In the genomic region with DNA sequence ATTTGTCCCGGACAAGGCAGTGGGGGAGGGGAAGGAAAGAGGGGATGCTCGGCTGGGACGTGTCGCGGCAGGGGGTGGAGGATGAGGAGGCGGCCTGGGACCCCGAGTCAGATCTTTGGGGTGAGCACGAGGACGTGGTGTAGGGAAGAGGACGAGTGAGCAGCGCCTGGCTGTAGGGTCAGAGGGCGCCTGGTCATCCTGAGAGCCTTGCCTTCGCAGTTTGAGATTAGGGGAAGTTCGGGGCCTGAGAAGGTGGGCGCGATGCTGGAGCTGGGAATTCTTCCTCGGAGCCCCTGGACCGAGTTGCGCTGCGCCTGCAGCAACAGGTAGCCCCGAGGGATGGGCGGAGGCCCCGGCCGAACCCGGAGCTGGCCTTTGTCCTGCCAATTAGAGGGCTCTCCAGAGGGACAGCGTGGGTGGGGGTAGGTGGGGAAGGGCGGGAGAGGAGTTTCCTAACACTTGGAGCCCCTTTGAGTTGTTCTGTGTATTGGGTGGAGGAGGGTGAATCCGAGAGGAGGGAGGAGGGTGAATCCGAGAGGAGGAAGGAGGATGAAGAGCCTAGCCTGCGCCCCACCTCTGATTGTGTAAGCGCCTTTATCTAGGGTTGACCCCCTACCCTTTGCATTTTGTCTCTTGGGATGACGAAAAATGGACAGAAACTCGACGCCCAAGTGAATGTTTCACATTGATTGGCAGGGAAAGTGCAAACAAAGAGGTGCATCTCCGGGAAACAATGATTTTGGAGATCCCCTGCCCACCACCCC, we compare ENCODE assay signal across 10 cellular contexts.
DNase-seq lines count a peak whose midpoint lies in the region; ATAC-seq, FAIRE-seq and TF ChIP-seq lines count a peak whose summit lies in the region.
"Had no signal": no experiment of that assay in that cellular context is flagged by ENCODE, and none has a peak within 500 bp of the region (broad histone marks: within the 10 kb centered on the region; RNA-seq: fewer than 3 reads in every experiment).

No MANE protein-coding gene starts in this region.

- intact Hi-C loops in naive thymus-derived CD4-positive, alpha-beta T cell (cut with micrococcal nuclease), result loop anchor here in 1 of 2 donors (5.0 kb wide), 1 partner anchor 68 kb away; no protein-coding TSS in a partner anchor

- peak; percentile 19 for FAIRE-seq in H1 (lab: Jason Lieb, UNC)
- FAIRE-seq: colon had no signal

- H3K27ac ChIP-seq in H1 (ENCODE audit: low read depth, low read length), result peak overlapping the region; percentile 87
- H3K27ac ChIP-seq in naive thymus-derived CD4-positive, alpha-beta T cell (ENCODE audit: low read depth, low read length), result no peak overlapping the region

- H2BK20ac ChIP-seq in H1 (ENCODE audit: low read length), result peak overlapping the region; percentile 89

- H2AK5ac ChIP-seq in H1 (ENCODE audit: low read depth, low read length), result peak overlapping the region; percentile 67

- no peak overlapping the region for H3K14ac ChIP-seq in H1 (ENCODE audit: insufficient read length)

- H3K4me1 Mint-ChIP-seq in naive thymus-derived CD4-positive, alpha-beta T cell, result peaks cover 9 to 36% (median 24%) of the 10 kb centered on the region in 7 donors

- peaks cover 8 to 43% of the 10 kb centered on the region in 2 experiments; a peak in 3 of 4 replicates for H3K79me2 ChIP-seq in H1 (ENCODE audit: control insufficient read depth in 1 of 2, insufficient read depth in 2 of 2, low read length in 2 of 2)

- peak overlapping the region; percentile 99 for H2BK120ac ChIP-seq in H1 (replicated peaks; ENCODE audit: low read depth, low read length)

- no peaks in the 10 kb centered on the region; the same call in 1 of the 2 replicates for H3K79me1 ChIP-seq in H1 (ENCODE audit: low read depth, low read length)

- TF ChIP-seq POLR2A in H1 (IDR thresholded peaks at IDR 0.05; ENCODE audit: control extremely low read depth in 1 of 2, low read depth in 2 of 2, low read length in 2 of 2), result peak in 1 of 2 experiments; percentile 75; a peak in 2 of 3 replicates

- ATAC-seq in naive thymus-derived CD4-positive, alpha-beta T cell, result peak; percentile 15
- ATAC-seq in GM21423 (IDR thresholded peaks at IDR 0.05; ENCODE audit: unreplicated experiment), result no peak
- no peak for ATAC-seq in GM18517 (IDR thresholded peaks at IDR 0.05; ENCODE audit: unreplicated experiment)
- ATAC-seq in GM21360 (IDR thresholded peaks at IDR 0.05; ENCODE audit: unreplicated experiment), result no peak

- H3K4me3 Mint-ChIP-seq in naive thymus-derived CD4-positive, alpha-beta T cell, result peak overlapping the region; percentile 37 to 83 (median 66)

- 1% methylated on average over 30 of the region's 35 CpGs; no CpG with 5 or more reads in 1 of the 2 experiments for WGBS in H1 (ENCODE audit: extremely low coverage in 1 of 2, insufficient coverage in 1 of 2, insufficient read length in 1 of 2, insufficient replicate concordance in 2 of 2, low coverage in 1 of 2, low lambda C conversion rate in 2 of 2, missing lambda C conversion rate in 1 of 2), 2 experiments

- peaks cover 3% of the 10 kb centered on the region in 2 experiments for H4K20me1 ChIP-seq in H1 (replicated peaks in 1 of 2; ENCODE audit: control insufficient read depth in 1 of 2, insufficient read depth in 2 of 2, low read length in 2 of 2)

- H3K36me3 ChIP-seq in H1 (ENCODE audit: control insufficient read depth in 2 of 4, insufficient read depth in 4 of 4, low read length in 3 of 4), result peaks cover 0 to 14% (median 0%) of the 10 kb centered on the region in 4 experiments; a peak in 2 of 8 replicates
- H3K36me3 ChIP-seq in naive thymus-derived CD4-positive, alpha-beta T cell (ENCODE audit: control insufficient read depth in 2 of 3, insufficient read depth in 3 of 3, low read length in 3 of 3), result no peaks in the 10 kb centered on the region

- H3K4ac ChIP-seq in H1 (replicated peaks; ENCODE audit: insufficient read length, low read depth, low read length), result peak overlapping the region; percentile 100

- H3K4me3 ChIP-seq in AG09309 (ENCODE audit: control insufficient read depth, low read depth, low read length) (peak overlapping the region; percentile 35), H1 (ENCODE audit: extremely low read depth in 1 of 4, insufficient read depth in 2 of 4, low read depth in 3 of 4, low read length in 4 of 4) (peak overlapping the region; percentile 49 to 95 (median 88))
- peak overlapping the region; percentile 90 for H3K4me3 ChIP-seq in Jurkat, Clone E6-1 (ENCODE audit: low read length)
- no peak overlapping the region for H3K4me3 ChIP-seq in naive thymus-derived CD4-positive, alpha-beta T cell (ENCODE audit: low read length)

- peaks cover 0 to 3% (median 0%) of the 10 kb centered on the region in 4 experiments; a peak in 1 of 7 replicates for H3K27me3 ChIP-seq in H1 (replicated peaks in 1 of 4; ENCODE audit: control insufficient read depth in 3 of 4, extremely low read depth in 1 of 4, insufficient read depth in 3 of 4, low read length in 3 of 4)
- peaks cover 0 to 11% of the 10 kb centered on the region in 2 donors for H3K27me3 ChIP-seq in naive thymus-derived CD4-positive, alpha-beta T cell (ENCODE audit: control insufficient read depth in 2 of 2, insufficient read depth in 2 of 2, low read length in 2 of 2)

- peak overlapping the region; percentile 99 for H3K18ac ChIP-seq in H1 (ENCODE audit: extremely low read depth, low read length)

- TF ChIP-seq CTCF in AG09309 (IDR thresholded peaks at IDR 0.05; ENCODE audit: control insufficient read depth, insufficient read depth, low read depth, low read length, missing control alignments), result no peak
- TF ChIP-seq CTCF in H1 (IDR thresholded peaks at IDR 0.05; ENCODE audit: control extremely low read depth in 1 of 3, insufficient read depth in 1 of 3, low read depth in 1 of 3, low read length in 3 of 3), result no peak

- H3K9me3 Mint-ChIP-seq in naive thymus-derived CD4-positive, alpha-beta T cell, result peaks cover 0 to 5% (median 0%) of the 10 kb centered on the region in 11 donors

- H3K4me2 ChIP-seq in H1 (ENCODE audit: insufficient read depth in 1 of 2, low read depth in 2 of 2, low read length in 2 of 2), result peak overlapping the region; percentile 90 to 97

- POLR2A ChIA-PET in H1 (lab: Charles Lee; ENCODE audit: partially characterized antibody), result interaction anchor here (0.7 to 8.6 kb wide), 19 partner anchors 8 to 1607 kb away, joined by 3 to 161 read pairs (median 4); a partner anchor contains a TSS
- POLR2A ChIA-PET in naive thymus-derived CD4-positive, alpha-beta T cell (lab: Charles Lee), result no interaction called here

- peaks cover 67 to 80% (median 73%) of the 10 kb centered on the region in 5 donors for H3K27me3 Mint-ChIP-seq in naive thymus-derived CD4-positive, alpha-beta T cell

- H3K9ac ChIP-seq in H1 (replicated peaks in 1 of 4; ENCODE audit: extremely low read depth in 1 of 4, low read depth in 3 of 4, low read length in 3 of 4), result peak overlapping the region; percentile 68 to 92 (median 86)

- no peak for TF ChIP-seq EP300 in H1 (IDR thresholded peaks at IDR 0.05; ENCODE audit: borderline replicate concordance in 1 of 2, low read depth in 2 of 2, low read length in 2 of 2)

- H2BK15ac ChIP-seq in H1 (ENCODE audit: low read length), result peak overlapping the region; percentile 88; the same call in 1 of the 2 replicates

- peak overlapping the region; percentile 80 for H3K56ac ChIP-seq in H1 (replicated peaks; ENCODE audit: insufficient read length, low read depth, low read length)

- no peak overlapping the region for H2AFZ ChIP-seq in H1 (ENCODE audit: low read length)

- H3K4me1 ChIP-seq in H1 (replicated peaks in 1 of 4; ENCODE audit: control insufficient read depth in 3 of 4, insufficient read depth in 4 of 4, low read length in 3 of 4), result peaks cover 0 to 6% (median 3%) of the 10 kb centered on the region in 4 experiments; a peak in 5 of 7 replicates
- no peaks in the 10 kb centered on the region for H3K4me1 ChIP-seq in naive thymus-derived CD4-positive, alpha-beta T cell (ENCODE audit: control insufficient read depth in 2 of 2, insufficient read depth in 2 of 2, low read length in 2 of 2)

- CTCF ChIA-PET in H1 (lab: Charles Lee; ENCODE audit: partially characterized antibody), result interaction anchor here (1.1 to 3.7 kb wide), 3 partner anchors 57 to 72 kb away, joined by 3 to 10 read pairs (median 5); a partner anchor contains a TSS
- CTCF ChIA-PET in naive thymus-derived CD4-positive, alpha-beta T cell (lab: Charles Lee), result no interaction called here

- peaks cover 0 to 2% (median 0%) of the 10 kb centered on the region in 5 donors for H3K36me3 Mint-ChIP-seq in naive thymus-derived CD4-positive, alpha-beta T cell

- H4K5ac ChIP-seq in H1 (ENCODE audit: insufficient read length, low read depth, low read length), result peak overlapping the region; percentile 91

- no peak for TF ChIP-seq RAD21 in H1 (IDR thresholded peaks at IDR 0.05 in 1 of 2, conservative IDR thresholded peaks at IDR 0.05 in 1 of 2; ENCODE audit: low read depth in 2 of 2, low read length in 2 of 2)

- H3K27ac Mint-ChIP-seq in naive thymus-derived CD4-positive, alpha-beta T cell, result no peak overlapping the region

- peak overlapping the region; percentile 100 for H4K91ac ChIP-seq in H1 (replicated peaks; ENCODE audit: insufficient read length, low read length)

- peak overlapping the region; percentile 99 for H2BK5ac ChIP-seq in H1 (ENCODE audit: low read depth, low read length)

- peak overlapping the region; percentile 99 for H4K8ac ChIP-seq in H1 (ENCODE audit: extremely low read depth, insufficient read depth, low read length)

- H3K23me2 ChIP-seq in H1 (ENCODE audit: low read depth, low read length), result peaks cover 31% of the 10 kb centered on the region

- H3K23ac ChIP-seq in H1 (ENCODE audit: insufficient read length), result no peak overlapping the region

- H3K9me3 ChIP-seq in H1 (ENCODE audit: insufficient read depth in 2 of 2, low read depth in 1 of 2, low read length in 1 of 2), result no peaks in the 10 kb centered on the region
- H3K9me3 ChIP-seq in naive thymus-derived CD4-positive, alpha-beta T cell (ENCODE audit: control insufficient read depth in 2 of 3, low read length in 3 of 3), result no peaks in the 10 kb centered on the region

- DNase-seq in AG09309 (ENCODE audit: low read depth) (no peak), H1 (ENCODE audit: low read depth in 1 of 2, low spot score in 2 of 2) (peak; percentile 67 to 87), hypothalamus (lab: John Stamatoyannopoulos, UW) (no peak)
- DNase-seq in Jurkat, Clone E6-1 (ENCODE audit: low read depth, low spot score), result no peak
- DNase-seq in naive thymus-derived CD4-positive, alpha-beta T cell, result no peak
- DNase-seq: NCI-H2081 had no signal

- H2BK12ac ChIP-seq in H1 (ENCODE audit: low read depth, low read length), result peak overlapping the region; percentile 99

TF ChIP-seq in H1, 55 proteins besides CTCF, POLR2A, EP300 and RAD21 (continues in another document):
- TF ChIP-seq PHF8 (conservative IDR thresholded peaks at IDR 0.05; ENCODE audit: low read depth, low read length) (peak; percentile 21; the same call in 1 of the 2 replicates), GABPA (IDR thresholded peaks at IDR 0.05; ENCODE audit: borderline replicate concordance, insufficient read depth, low read length) (no peak), BACH1 (IDR thresholded peaks at IDR 0.05; ENCODE audit: low read length) (no peak), SIX5 (IDR thresholded peaks at IDR 0.05; ENCODE audit: low read depth, low read length) (no peak), JUN (IDR thresholded peaks at IDR 0.05; ENCODE audit: low read depth, low read length) (no peak), CBX8 (IDR thresholded peaks at IDR 0.05; ENCODE audit: borderline replicate concordance, low read depth, low read length) (no peak), ASH2L (IDR thresholded peaks at IDR 0.05; ENCODE audit: low read length) (peak; percentile 87)

Comparison
In these comparisons a context has a peak if more than half of its experiments do, and no peak if none do; other contexts are left out.
1. DNase-seq: peak in H1 (2 of 2); none in AG09309 (single experiment), Jurkat, Clone E6-1 (single experiment), naive thymus-derived CD4-positive, alpha-beta T cell (0 of 9) and hypothalamus (0 of 51).